ENCODE assay signal across 8 cellular contexts in genomic region chr16:19555938-19556778, GRCh38.
A peak's percentile ranks its signal among the peaks of the same experiment; 100 is the strongest.
DNase-seq lines count a peak whose midpoint lies in the region; ATAC-seq lines count a peak whose summit lies in the region.

No MANE protein-coding gene starts in this region.

- DNase-seq in NOMO-1 treated with DMSO at 0.1 percent for 48 hours (lab: John Stamatoyannopoulos, UW; ENCODE audit: unreplicated experiment): peak; percentile 22
- no peak for DNase-seq in NOMO-1 treated with dmso at 0.1 percent for 144 hours (lab: John Stamatoyannopoulos, UW; ENCODE audit: unreplicated experiment)
- peak; percentile 19 for DNase-seq in NCI-H345 (lab: John Stamatoyannopoulos, UW)
- peak; percentile 36 for DNase-seq in amniotic epithelial cell (ENCODE audit: low read depth)
- peak in 3 of 4 experiments; percentile 3 to 5 (median 4) for DNase-seq in stimulated activated CD4-positive, alpha-beta T cell treated with anti-CD3 and anti-CD28 coated beads, Interleukin-1b, Interleukin-23, amount 100 ng/mL, for 24 hours (ENCODE audit: low read depth in 4 of 4, low spot score in 1 of 4)

- peak overlapping the region; percentile 99 for H3K4me3 ChIP-seq in iPS-18c (ENCODE audit: insufficient read depth, low read depth, low read length)

- H3K9me3 ChIP-seq in iPS-18c (ENCODE audit: control insufficient read depth, insufficient read depth, low read length): no peaks in the 10 kb centered on the region

- ATAC-seq in HG02610 (IDR thresholded peaks at IDR 0.05; ENCODE audit: unreplicated experiment): no peak
- no peak for ATAC-seq in GM19328 (IDR thresholded peaks at IDR 0.05; ENCODE audit: unreplicated experiment)
